ENCODE assay signal across 10 cellular contexts in genomic region chr6:90406142-90406794, GRCh38.
A peak's percentile ranks its signal among the peaks of the same experiment; 100 is the strongest.
DNase-seq lines count a peak whose midpoint lies in the region; ATAC-seq, FAIRE-seq and TF ChIP-seq lines count a peak whose summit lies in the region.
"Had no signal": no experiment of that assay in that cellular context is flagged by ENCODE, and none has a peak within 500 bp of the region (broad histone marks: within the 10 kb centered on the region; RNA-seq: fewer than 3 reads in every experiment).

No MANE protein-coding gene starts in this region.

- no peaks in the 10 kb centered on the region for H3K36me3 ChIP-seq in HepG2 (replicated peaks in 1 of 2; ENCODE audit: control insufficient read depth in 1 of 2, insufficient read depth in 2 of 2, low read length in 2 of 2)

- peaks cover 15% of the 10 kb centered on the region for H3K4me1 ChIP-seq in HepG2 (ENCODE audit: insufficient read depth, low read length)

- H3K36me3 Mint-ChIP-seq in Calu3 (ENCODE audit: insufficient read depth, unreplicated experiment): peaks cover 5% of the 10 kb centered on the region
- peaks cover 11 to 36% of the 10 kb centered on the region in 2 donors for H3K36me3 Mint-ChIP-seq in activated naive CD4-positive, alpha-beta T cell treated with anti-CD3 and anti-CD28 coated beads, Interleukin-2, amount 50 U/mL, for 72 hours
- H3K36me3 Mint-ChIP-seq in mesothelial cell of epicardium: no peaks in the 10 kb centered on the region

- 41% methylated on average over 6 of the region's 6 CpGs for WGBS in HepG2 (ENCODE audit: low lambda C conversion rate)

- peak; percentile 78 to 88 for ATAC-seq in activated naive CD4-positive, alpha-beta T cell treated with anti-CD3 and anti-CD28 coated beads, Interleukin-2, amount 50 U/mL, for 72 hours
- peak; percentile 36; the same call in 1 of the 3 replicates for ATAC-seq in HepG2
- ATAC-seq in GM18867 (IDR thresholded peaks at IDR 0.05; ENCODE audit: unreplicated experiment): no peak

- peaks cover 0 to 16% of the 10 kb centered on the region in 2 experiments; a peak in 1 of 5 replicates for H3K27me3 ChIP-seq in HepG2 (ENCODE audit: control insufficient read depth in 1 of 2, insufficient read depth in 2 of 2, low read length in 2 of 2)

- H3K4me1 Mint-ChIP-seq in Calu3 (ENCODE audit: low read depth, unreplicated experiment) (peaks cover 80% of the 10 kb centered on the region), mesothelial cell of epicardium (peaks cover 19% of the 10 kb centered on the region)

- no peak for TF ChIP-seq EP300 in HepG2 (IDR thresholded peaks at IDR 0.05; ENCODE audit: low read depth in 2 of 2, low read length in 2 of 2)
- TF ChIP-seq EP300 in HepG2 (CRISPR knock-in tag; IDR thresholded peaks at IDR 0.05; ENCODE audit: borderline replicate concordance): no peak

- H3K27me3 Mint-ChIP-seq in Calu3 (ENCODE audit: unreplicated experiment): no peaks in the 10 kb centered on the region
- H3K27me3 Mint-ChIP-seq in mesothelial cell of epicardium (ENCODE audit: low read depth): no peaks in the 10 kb centered on the region

- TF ChIP-seq RAD21 in HepG2 (CRISPR knock-in tag; IDR thresholded peaks at IDR 0.05): no peak

- TF ChIP-seq CTCF in Calu3 (IDR thresholded peaks at IDR 0.05; ENCODE audit: unreplicated experiment) (no peak), HepG2 (CRISPR knock-in tag; IDR thresholded peaks at IDR 0.05) (no peak), mesothelial cell of epicardium (IDR thresholded peaks at IDR 0.05; ENCODE audit: unreplicated experiment) (no peak)

- no peaks in the 10 kb centered on the region for H4K20me1 ChIP-seq in HepG2 (ENCODE audit: insufficient read depth, low read length)

- no peak overlapping the region for H3K27ac ChIP-seq in HepG2 (ENCODE audit: extremely low read length, insufficient read depth, low read length)

- CTCF ChIA-PET in Calu3 (lab: Charles Lee): interaction anchor here (0.7 to 1.0 kb wide), 2 partner anchors 60 to 466 kb away, joined by 3 to 4 read pairs; no protein-coding TSS in a partner anchor
- CTCF ChIA-PET in HepG2 (lab: Yijun Ruan, JAX; ENCODE audit: low intra/inter-chr PET ratio, low total read pairs): no interaction called here

- DNase-seq in Calu3 (no peak), HS-5 (ENCODE audit: low read depth) (peak; percentile 56), HepG2 (ENCODE audit: low spot score) (peak; percentile 35), NCI-H69 (lab: John Stamatoyannopoulos, UW) (no peak), mesothelial cell of epicardium (ENCODE audit: low spot score in 2 of 2, unreplicated experiment in 2 of 2) (no peak), DMS79 (lab: John Stamatoyannopoulos, UW) (no peak)
- no peak for DNase-seq in activated naive CD4-positive, alpha-beta T cell treated with anti-CD3 and anti-CD28 coated beads, Interleukin-2, amount 50 U/mL, for 72 hours (ENCODE audit: low spot score in 2 of 2)
- DNase-seq: RPMI8226 had no signal

- no peaks in the 10 kb centered on the region for H3K79me2 ChIP-seq in HepG2 (ENCODE audit: insufficient read depth, low read length)

- TF ChIP-seq POLR2A in HepG2 (IDR thresholded peaks at IDR 0.05; ENCODE audit: insufficient read depth in 1 of 2, low read depth in 2 of 2, low read length in 2 of 2): no peak

- BruUV-seq in Calu3 (replicated peaks; lab: Mats Ljungman, UMichigan): no TSS peak
- BruUV-seq in HepG2 (replicated peaks; lab: Mats Ljungman, UMichigan): no TSS peak

- intact Hi-C loops in Calu3 (cut with micrococcal nuclease; ENCODE audit: unreplicated experiment) (no loop called here), HepG2 (cut with micrococcal nuclease; ENCODE audit: unreplicated experiment) (no loop called here)

- H3K4me3 ChIP-seq in HepG2 (replicated peaks in 1 of 3; ENCODE audit: insufficient read depth in 1 of 3, low read depth in 2 of 3, low read length in 3 of 3): no peak overlapping the region

- no peak overlapping the region for H3K4me3 Mint-ChIP-seq in Calu3 (ENCODE audit: low read depth, unreplicated experiment)
- no peak overlapping the region for H3K4me3 Mint-ChIP-seq in mesothelial cell of epicardium
- H3K4me3 Mint-ChIP-seq: IgD-negative memory B cell had no signal

- in situ Hi-C loops in HepG2 (cut with HindIII; ENCODE audit: extremely low pct_ligation_motif_present, low pct_unique_long_range_greater_than_20kb): no loop called here

- POLR2A ChIA-PET in HepG2 (lab: Yijun Ruan, JAX): no interaction called here

- no peaks in the 10 kb centered on the region; the same call in 1 of the 2 replicates for H3K9me3 ChIP-seq in HepG2 (ENCODE audit: low read length)

- peaks cover 2% of the 10 kb centered on the region for H3K9me3 Mint-ChIP-seq in Calu3 (ENCODE audit: low read depth, unreplicated experiment)
- peaks cover 6 to 12% of the 10 kb centered on the region in 2 donors for H3K9me3 Mint-ChIP-seq in activated naive CD4-positive, alpha-beta T cell treated with anti-CD3 and anti-CD28 coated beads, Interleukin-2, amount 50 U/mL, for 72 hours
- peaks cover 8% of the 10 kb centered on the region for H3K9me3 Mint-ChIP-seq in mesothelial cell of epicardium

- no peak for FAIRE-seq in HepG2 (lab: Jason Lieb, UNC)

- no peak overlapping the region for H2AFZ ChIP-seq in HepG2 (ENCODE audit: low read length)

- H3K9ac ChIP-seq in HepG2 (ENCODE audit: insufficient read depth, low read depth, low read length): no peak overlapping the region

- H3K27ac Mint-ChIP-seq in Calu3 (ENCODE audit: unreplicated experiment) (peak overlapping the region; percentile 36), mesothelial cell of epicardium (no peak overlapping the region)
- H3K27ac Mint-ChIP-seq in activated naive CD4-positive, alpha-beta T cell treated with anti-CD3 and anti-CD28 coated beads, Interleukin-2, amount 50 U/mL, for 72 hours: peak overlapping the region; percentile 83 to 85

- H3K4me2 ChIP-seq in HepG2 (ENCODE audit: low read depth, low read length): no peak overlapping the region

TF ChIP-seq in HepG2, 621 proteins besides CTCF, POLR2A, EP300 and RAD21:
- peak; percentile 30; the same call in 1 of the 2 replicates for TF ChIP-seq FOSL2 (CRISPR knock-in tag; IDR thresholded peaks at IDR 0.05)
- no peak for TF ChIP-seq FOXM1 (CRISPR knock-in tag; IDR thresholded peaks at IDR 0.05)
TF ChIP-seq in HepG2: peak in this region for 1.

Comparison
In these comparisons a context has a peak if more than half of its experiments do, and no peak if none do; other contexts are left out.
1. DNase-seq: peak in HS-5 (single experiment) and HepG2 (single experiment); none in Calu3 (single experiment), activated naive CD4-positive, alpha-beta T cell treated with anti-CD3 and anti-CD28 coated beads, Interleukin-2, amount 50 U/mL, for 72 hours (0 of 2), NCI-H69 (single experiment), mesothelial cell of epicardium (0 of 2) and DMS79 (single experiment).